Comparison of ENCODE assay signal across 14 cellular contexts in the genomic region with DNA sequence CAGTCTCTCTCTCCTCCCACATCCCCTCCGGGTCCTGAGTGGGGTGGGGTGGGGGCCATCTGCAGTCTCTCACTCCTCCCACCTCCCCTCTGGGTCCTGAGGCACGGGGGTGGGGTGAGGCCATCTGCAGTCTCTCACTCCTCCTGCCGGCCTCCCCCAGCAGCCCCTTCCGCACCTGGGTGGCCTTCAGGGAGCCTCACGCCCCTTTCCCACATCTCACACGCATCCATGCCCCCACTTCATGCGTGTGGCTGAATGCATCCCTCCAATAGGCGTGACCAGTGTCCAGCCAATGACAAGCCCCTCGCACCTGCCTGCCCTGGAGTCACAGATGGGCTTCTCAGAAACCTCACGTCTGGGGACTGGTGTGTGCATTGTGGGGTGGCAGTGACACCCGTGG.
"Had no signal": no experiment of that assay in that cellular context is flagged by ENCODE, and none has a peak within 500 bp of the region (broad histone marks: within the 10 kb centered on the region; RNA-seq: fewer than 3 reads in every experiment).

No MANE protein-coding gene starts in this region.

- DNase-seq: activated CD4-positive, alpha-beta memory T cell treated with anti-CD3 and anti-CD28 coated beads for 36 hours; activated CD4-positive, alpha-beta T cell treated with anti-CD3 and anti-CD28 coated beads for 1 hour; activated gamma-delta T cell; activated T-cell treated with anti-CD3 and anti-CD28 coated beads, Interleukin-2, amount 50 U/mL, for 48 hours; amygdala; brain microvascular endothelial cell; effector memory CD4-positive, alpha-beta T cell; heart left ventricle; islet precursor cell; occipital lobe; right cardiac atrium had no signal

- H3K9me3 ChIP-seq: heart left ventricle, tibial nerve had no signal

- FAIRE-seq: frontal cortex had no signal

- H3K4me3 ChIP-seq: heart left ventricle, smooth muscle cell, tibial nerve had no signal

- H3K36me3 ChIP-seq: brain microvascular endothelial cell, heart left ventricle, tibial nerve had no signal
